2 cellular contexts compared by ENCODE assay signal in genomic region chr16:25258856-25259179, GRCh38.
TF ChIP-seq lines count a peak whose summit lies in the region.

No MANE protein-coding gene starts in this region.

TF ChIP-seq in SK-N-SH, 30 proteins besides CTCF, POLR2A, EP300 and RAD21 (continued from another document):
- TF ChIP-seq GABPA (IDR thresholded peaks at IDR 0.05; ENCODE audit: low read depth) (no peak), FOXM1 (IDR thresholded peaks at IDR 0.05; ENCODE audit: low read depth) (no peak), ELF1 (IDR thresholded peaks at IDR 0.05) (no peak)

TF ChIP-seq in SK-N-SH treated with all-trans-retinoic acid at 6 μM for 48 hours, 23 proteins besides CTCF, POLR2A, EP300 and RAD21 (continued from another document):
- TF ChIP-seq POU6F1 (CRISPR knock-in tag; IDR thresholded peaks at IDR 0.05; ENCODE audit: borderline replicate concordance, low read depth): no peak
TF ChIP-seq in SK-N-SH treated with all-trans-retinoic acid at 6 μM for 48 hours: peak in this region for 0.
